In genomic region chr5:178177569-178177968, GRCh38 we compare ENCODE assay signal across 1 cellular context.
TF ChIP-seq lines count a peak whose summit lies in the region.

No MANE protein-coding gene starts in this region.

TF ChIP-seq in HCT116, 20 proteins besides CTCF, POLR2A, EP300 and RAD21 (continued from another document):
- no peak for TF ChIP-seq REST (IDR thresholded peaks at IDR 0.05; ENCODE audit: low read depth)
- TF ChIP-seq CEBPB (IDR thresholded peaks at IDR 0.05; ENCODE audit: low read depth) = no peak
- TF ChIP-seq MAX (IDR thresholded peaks at IDR 0.05) = no peak
